ENCODE assay signal across 1 cellular context in genomic region chr1:148334339-148335130, GRCh38.
TF ChIP-seq lines count a peak whose summit lies in the region.

No MANE protein-coding gene starts in this region.

TF ChIP-seq in K562, 482 proteins besides CTCF, POLR2A, EP300 and RAD21 (continued from another document and continues in another):
- TF ChIP-seq, protein P1, sequence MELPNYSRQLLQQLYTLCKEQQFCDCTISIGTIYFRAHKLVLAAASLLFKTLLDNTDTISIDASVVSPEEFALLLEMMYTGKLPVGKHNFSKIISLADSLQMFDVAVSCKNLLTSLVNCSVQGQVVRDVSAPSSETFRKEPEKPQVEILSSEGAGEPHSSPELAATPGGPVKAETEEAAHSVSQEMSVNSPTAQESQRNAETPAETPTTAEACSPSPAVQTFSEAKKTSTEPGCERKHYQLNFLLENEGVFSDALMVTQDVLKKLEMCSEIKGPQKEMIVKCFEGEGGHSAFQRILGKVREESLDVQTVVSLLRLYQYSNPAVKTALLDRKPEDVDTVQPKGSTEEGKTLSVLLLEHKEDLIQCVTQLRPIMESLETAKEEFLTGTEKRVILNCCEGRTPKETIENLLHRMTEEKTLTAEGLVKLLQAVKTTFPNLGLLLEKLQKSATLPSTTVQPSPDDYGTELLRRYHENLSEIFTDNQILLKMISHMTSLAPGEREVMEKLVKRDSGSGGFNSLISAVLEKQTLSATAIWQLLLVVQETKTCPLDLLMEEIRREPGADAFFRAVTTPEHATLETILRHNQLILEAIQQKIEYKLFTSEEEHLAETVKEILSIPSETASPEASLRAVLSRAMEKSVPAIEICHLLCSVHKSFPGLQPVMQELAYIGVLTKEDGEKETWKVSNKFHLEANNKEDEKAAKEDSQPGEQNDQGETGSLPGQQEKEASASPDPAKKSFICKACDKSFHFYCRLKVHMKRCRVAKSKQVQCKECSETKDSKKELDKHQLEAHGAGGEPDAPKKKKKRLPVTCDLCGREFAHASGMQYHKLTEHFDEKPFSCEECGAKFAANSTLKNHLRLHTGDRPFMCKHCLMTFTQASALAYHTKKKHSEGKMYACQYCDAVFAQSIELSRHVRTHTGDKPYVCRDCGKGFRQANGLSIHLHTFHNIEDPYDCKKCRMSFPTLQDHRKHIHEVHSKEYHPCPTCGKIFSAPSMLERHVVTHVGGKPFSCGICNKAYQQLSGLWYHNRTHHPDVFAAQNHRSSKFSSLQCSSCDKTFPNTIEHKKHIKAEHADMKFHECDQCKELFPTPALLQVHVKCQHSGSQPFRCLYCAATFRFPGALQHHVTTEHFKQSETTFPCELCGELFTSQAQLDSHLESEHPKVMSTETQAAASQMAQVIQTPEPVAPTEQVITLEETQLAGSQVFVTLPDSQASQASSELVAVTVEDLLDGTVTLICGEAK (IDR thresholded peaks at IDR 0.05) = 0 out of 2 replicates have a peak, but pooled peaks have one; percentile 34
- TF ChIP-seq, protein P1 (CRISPR knock-in tag; IDR thresholded peaks at IDR 0.05) = no peak
- peak; percentile 75 for TF ChIP-seq ZNF766 (CRISPR knock-in tag; conservative IDR thresholded peaks at IDR 0.05)
- no peak; the same call in 1 of the 2 replicates for TF ChIP-seq SMAD2 (IDR thresholded peaks at IDR 0.05; ENCODE audit: low read depth, low read length)
- TF ChIP-seq TRIM25 (IDR thresholded peaks at IDR 0.05; ENCODE audit: borderline replicate concordance) = no peak
- no peak for TF ChIP-seq SIRT6 (IDR thresholded peaks at IDR 0.05; ENCODE audit: low read depth, low read length)
- 0 out of 2 replicates have a peak, but pooled peaks have one; percentile 34 for TF ChIP-seq TSHZ1 (CRISPR knock-in tag; IDR thresholded peaks at IDR 0.05)
- TF ChIP-seq ZNF431 (CRISPR knock-in tag; IDR thresholded peaks at IDR 0.05) = no peak; the same call in none of the 2 replicates
- TF ChIP-seq ZC3H8 (IDR thresholded peaks at IDR 0.05) = peak; percentile 98
- TF ChIP-seq, protein P2, sequence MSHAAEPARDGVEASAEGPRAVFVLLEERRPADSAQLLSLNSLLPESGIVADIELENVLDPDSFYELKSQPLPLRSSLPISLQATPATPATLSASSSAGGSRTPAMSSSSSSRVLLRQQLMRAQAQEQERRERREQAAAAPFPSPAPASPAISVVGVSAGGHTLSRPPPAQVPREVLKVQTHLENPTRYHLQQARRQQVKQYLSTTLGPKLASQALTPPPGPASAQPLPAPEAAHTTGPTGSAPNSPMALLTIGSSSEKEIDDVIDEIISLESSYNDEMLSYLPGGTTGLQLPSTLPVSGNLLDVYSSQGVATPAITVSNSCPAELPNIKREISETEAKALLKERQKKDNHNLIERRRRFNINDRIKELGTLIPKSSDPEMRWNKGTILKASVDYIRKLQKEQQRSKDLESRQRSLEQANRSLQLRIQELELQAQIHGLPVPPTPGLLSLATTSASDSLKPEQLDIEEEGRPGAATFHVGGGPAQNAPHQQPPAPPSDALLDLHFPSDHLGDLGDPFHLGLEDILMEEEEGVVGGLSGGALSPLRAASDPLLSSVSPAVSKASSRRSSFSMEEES (CRISPR knock-in tag; IDR thresholded peaks at IDR 0.05) = peak; percentile 46
- TF ChIP-seq, protein P3, sequence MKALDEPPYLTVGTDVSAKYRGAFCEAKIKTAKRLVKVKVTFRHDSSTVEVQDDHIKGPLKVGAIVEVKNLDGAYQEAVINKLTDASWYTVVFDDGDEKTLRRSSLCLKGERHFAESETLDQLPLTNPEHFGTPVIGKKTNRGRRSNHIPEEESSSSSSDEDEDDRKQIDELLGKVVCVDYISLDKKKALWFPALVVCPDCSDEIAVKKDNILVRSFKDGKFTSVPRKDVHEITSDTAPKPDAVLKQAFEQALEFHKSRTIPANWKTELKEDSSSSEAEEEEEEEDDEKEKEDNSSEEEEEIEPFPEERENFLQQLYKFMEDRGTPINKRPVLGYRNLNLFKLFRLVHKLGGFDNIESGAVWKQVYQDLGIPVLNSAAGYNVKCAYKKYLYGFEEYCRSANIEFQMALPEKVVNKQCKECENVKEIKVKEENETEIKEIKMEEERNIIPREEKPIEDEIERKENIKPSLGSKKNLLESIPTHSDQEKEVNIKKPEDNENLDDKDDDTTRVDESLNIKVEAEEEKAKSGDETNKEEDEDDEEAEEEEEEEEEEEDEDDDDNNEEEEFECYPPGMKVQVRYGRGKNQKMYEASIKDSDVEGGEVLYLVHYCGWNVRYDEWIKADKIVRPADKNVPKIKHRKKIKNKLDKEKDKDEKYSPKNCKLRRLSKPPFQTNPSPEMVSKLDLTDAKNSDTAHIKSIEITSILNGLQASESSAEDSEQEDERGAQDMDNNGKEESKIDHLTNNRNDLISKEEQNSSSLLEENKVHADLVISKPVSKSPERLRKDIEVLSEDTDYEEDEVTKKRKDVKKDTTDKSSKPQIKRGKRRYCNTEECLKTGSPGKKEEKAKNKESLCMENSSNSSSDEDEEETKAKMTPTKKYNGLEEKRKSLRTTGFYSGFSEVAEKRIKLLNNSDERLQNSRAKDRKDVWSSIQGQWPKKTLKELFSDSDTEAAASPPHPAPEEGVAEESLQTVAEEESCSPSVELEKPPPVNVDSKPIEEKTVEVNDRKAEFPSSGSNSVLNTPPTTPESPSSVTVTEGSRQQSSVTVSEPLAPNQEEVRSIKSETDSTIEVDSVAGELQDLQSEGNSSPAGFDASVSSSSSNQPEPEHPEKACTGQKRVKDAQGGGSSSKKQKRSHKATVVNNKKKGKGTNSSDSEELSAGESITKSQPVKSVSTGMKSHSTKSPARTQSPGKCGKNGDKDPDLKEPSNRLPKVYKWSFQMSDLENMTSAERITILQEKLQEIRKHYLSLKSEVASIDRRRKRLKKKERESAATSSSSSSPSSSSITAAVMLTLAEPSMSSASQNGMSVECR (CRISPR knock-in tag; IDR thresholded peaks at IDR 0.05) = peak; percentile 62; the same call in 1 of the 2 replicates
- TF ChIP-seq REST (CRISPR knock-in tag; IDR thresholded peaks at IDR 0.05; ENCODE audit: low read depth) = peak; percentile 71
- TF ChIP-seq E2F4 (CRISPR knock-in tag; IDR thresholded peaks at IDR 0.05; ENCODE audit: low read depth) = 0 out of 2 replicates have a peak, but pooled peaks have one; percentile 16
- peak; percentile 88 for TF ChIP-seq ZNF41 (CRISPR knock-in tag; conservative IDR thresholded peaks at IDR 0.05)
- no peak for TF ChIP-seq WHSC1 (IDR thresholded peaks at IDR 0.05; ENCODE audit: low read length)
- TF ChIP-seq KAT2B (IDR thresholded peaks at IDR 0.05; ENCODE audit: low read depth, low read length) = no peak
- TF ChIP-seq ZC3H4 (CRISPR knock-in tag; IDR thresholded peaks at IDR 0.05; ENCODE audit: borderline replicate concordance) = peak; percentile 98
- TF ChIP-seq RUNX1 (IDR thresholded peaks at IDR 0.05; ENCODE audit: low read depth) = peak; percentile 99
- TF ChIP-seq, protein P4, sequence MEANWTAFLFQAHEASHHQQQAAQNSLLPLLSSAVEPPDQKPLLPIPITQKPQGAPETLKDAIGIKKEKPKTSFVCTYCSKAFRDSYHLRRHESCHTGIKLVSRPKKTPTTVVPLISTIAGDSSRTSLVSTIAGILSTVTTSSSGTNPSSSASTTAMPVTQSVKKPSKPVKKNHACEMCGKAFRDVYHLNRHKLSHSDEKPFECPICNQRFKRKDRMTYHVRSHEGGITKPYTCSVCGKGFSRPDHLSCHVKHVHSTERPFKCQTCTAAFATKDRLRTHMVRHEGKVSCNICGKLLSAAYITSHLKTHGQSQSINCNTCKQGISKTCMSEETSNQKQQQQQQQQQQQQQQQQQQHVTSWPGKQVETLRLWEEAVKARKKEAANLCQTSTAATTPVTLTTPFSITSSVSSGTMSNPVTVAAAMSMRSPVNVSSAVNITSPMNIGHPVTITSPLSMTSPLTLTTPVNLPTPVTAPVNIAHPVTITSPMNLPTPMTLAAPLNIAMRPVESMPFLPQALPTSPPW (CRISPR knock-in tag; IDR thresholded peaks at IDR 0.05) = peak; percentile 46; the same call in 1 of the 2 replicates
- peak; percentile 7 to 41; a peak in 3 of 4 replicates for TF ChIP-seq HDAC1 (IDR thresholded peaks at IDR 0.05)
- peak; percentile 92 for TF ChIP-seq PTBP1 (IDR thresholded peaks at IDR 0.05; ENCODE audit: low read depth, low read length)
- peak; percentile 29; the same call in 1 of the 2 replicates for TF ChIP-seq PHF8 (IDR thresholded peaks at IDR 0.05; ENCODE audit: borderline replicate concordance, low read length)
- TF ChIP-seq RFX5 (IDR thresholded peaks at IDR 0.05; ENCODE audit: low read depth, low read length) = no peak
